In the genomic region with DNA sequence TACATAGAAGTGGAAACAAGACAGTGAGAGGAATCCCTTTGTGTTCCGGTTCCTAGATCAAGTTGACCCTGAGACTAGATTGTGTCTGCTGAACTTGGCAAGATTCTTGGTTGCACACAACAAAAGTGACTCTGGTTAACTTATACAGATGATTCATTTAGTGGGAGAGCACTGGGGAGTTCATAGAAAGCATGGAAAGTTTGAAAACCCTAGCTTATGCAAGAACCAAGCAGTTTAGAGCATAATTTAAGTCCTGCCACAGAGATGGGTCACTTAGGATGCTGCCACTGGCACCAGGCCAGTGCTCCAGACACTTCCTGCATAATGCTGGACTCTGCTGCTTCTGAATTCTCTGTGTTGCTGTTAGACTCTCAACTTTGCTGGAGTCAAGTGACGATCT, we compare ENCODE assay signal across 13 cellular contexts. TPM values are rescaled to one million over a fixed set of nuclear protein-coding genes. Genes with fewer than 3 reads are reported as not detected.
A peak's percentile ranks its signal among the peaks of the same experiment; 100 is the strongest.
DNase-seq lines count a peak whose midpoint lies in the region; ATAC-seq and TF ChIP-seq lines count a peak whose summit lies in the region.
"Had no signal": no experiment of that assay in that cellular context is flagged by ENCODE, and none has a peak within 500 bp of the region (broad histone marks: within the 10 kb centered on the region; RNA-seq: fewer than 3 reads in every experiment).

No MANE protein-coding gene starts in this region.

- no peak overlapping the region for H2BK15ac ChIP-seq in IMR-90 (ENCODE audit: low read depth, low read length)
- H2BK15ac ChIP-seq in mesenchymal stem cell (ENCODE audit: low read depth, poor library complexity, severe bottlenecking) = no peak overlapping the region
- H2BK15ac ChIP-seq in neuronal stem cell (ENCODE audit: low read length) = no peak overlapping the region

- H3K27me3 Mint-ChIP-seq in activated CD8-positive, alpha-beta memory T cell treated with anti-CD3 and anti-CD28 coated beads, Interleukin-2, amount 10 ng/mL, durations not matched to agents 7 days and 5 days = peaks cover 27% of the 10 kb centered on the region

- H3K27me3 ChIP-seq in IMR-90 (ENCODE audit: control insufficient read depth, insufficient read depth, low read length) (no peaks in the 10 kb centered on the region; the same call in none of the 2 replicates), mesenchymal stem cell (ENCODE audit: control insufficient read depth in 1 of 2, insufficient read depth in 1 of 2, low read length in 2 of 2) (no peaks in the 10 kb centered on the region), neuronal stem cell (ENCODE audit: control insufficient read depth in 3 of 3, insufficient read depth in 3 of 3, low read depth in 1 of 3, low read length in 3 of 3) (peaks cover 0 to 20% (median 0%) of the 10 kb centered on the region in 3 experiments)
- H3K27me3 ChIP-seq: BLaER1 had no signal

- no peak overlapping the region for H3K14ac ChIP-seq in IMR-90 (replicated peaks; ENCODE audit: low read depth, low read length)
- no peak overlapping the region for H3K14ac ChIP-seq in mesenchymal stem cell (ENCODE audit: low read length in 2 of 2)
- H3K14ac ChIP-seq in neuronal stem cell (ENCODE audit: low read length) = no peak overlapping the region

- no peak overlapping the region for H2BK20ac ChIP-seq in IMR-90 (ENCODE audit: low read depth, low read length)

- H3K23ac ChIP-seq in IMR-90 (ENCODE audit: low read depth, low read length) (no peak overlapping the region), mesenchymal stem cell (ENCODE audit: low read length in 2 of 2) (no peak overlapping the region), neuronal stem cell (ENCODE audit: low read depth, low read length, poor library complexity) (no peak overlapping the region)

- no peak overlapping the region for H2BK12ac ChIP-seq in mesenchymal stem cell (ENCODE audit: low read length in 2 of 2)
- H2BK12ac ChIP-seq in neuronal stem cell (ENCODE audit: low read length) = no peak overlapping the region

- no peak overlapping the region for H3K27ac ChIP-seq in IMR-90 (ENCODE audit: insufficient read depth, low read length)
- H3K27ac ChIP-seq in mesenchymal stem cell (ENCODE audit: low read length, poor library complexity, severe bottlenecking) = no peak overlapping the region
- no peak overlapping the region for H3K27ac ChIP-seq in neuronal stem cell (replicated peaks; ENCODE audit: low read length)
- H3K27ac ChIP-seq: BLaER1 had no signal

- CTCF ChIA-PET in IMR-90 (lab: Yijun Ruan, JAX) = no interaction called here
- CTCF ChIA-PET in activated CD8-positive, alpha-beta memory T cell treated with anti-CD3 and anti-CD28 coated beads, Interleukin-2, amount 10 ng/mL, durations not matched to agents 7 days and 5 days (lab: Charles Lee) = interaction anchor here (1.5 kb wide), 1 partner anchor 12 kb away, joined by 4 read pairs; a partner anchor contains a TSS

- no peaks in the 10 kb centered on the region for H3K9me1 ChIP-seq in IMR-90 (ENCODE audit: insufficient read depth, low read length)

- POLR2A ChIA-PET in IMR-90 (lab: Charles Lee; ENCODE audit: unreplicated experiment) = no interaction called here

- in situ Hi-C loops in IMR-90 (cut with MboI; ENCODE audit: low sequenced_read_pairs) = no loop called here

- H3K27ac Mint-ChIP-seq in activated CD8-positive, alpha-beta memory T cell treated with anti-CD3 and anti-CD28 coated beads, Interleukin-2, amount 10 ng/mL, durations not matched to agents 7 days and 5 days = no peak overlapping the region
- H3K27ac Mint-ChIP-seq: CD8-positive, alpha-beta memory T cell; HFFc6 had no signal

- H2BK5ac ChIP-seq in IMR-90 (ENCODE audit: low read depth, low read length, poor library complexity, severe bottlenecking) (no peak overlapping the region), mesenchymal stem cell (ENCODE audit: low read depth, low read length, poor library complexity, severe bottlenecking) (no peak overlapping the region), neuronal stem cell (ENCODE audit: low read length) (no peak overlapping the region)

- H3K18ac ChIP-seq in IMR-90 (ENCODE audit: low read depth, low read length) (no peak overlapping the region), mesenchymal stem cell (ENCODE audit: low read depth in 1 of 2, low read length in 2 of 2) (no peak overlapping the region), neuronal stem cell (ENCODE audit: low read length) (no peak overlapping the region)

- no peak for TF ChIP-seq RAD21 in IMR-90 (IDR thresholded peaks at IDR 0.05; ENCODE audit: low read length)

- H3K4me3 ChIP-seq in IMR-90 (ENCODE audit: insufficient read depth, low read depth, low read length) (no peak overlapping the region), mesenchymal stem cell (ENCODE audit: insufficient read depth in 1 of 2, low read depth in 1 of 2, low read length in 2 of 2) (no peak overlapping the region), neuronal stem cell (ENCODE audit: low read length in 2 of 2) (no peak overlapping the region)
- H3K4me3 ChIP-seq: BLaER1 had no signal

- DNase-seq in IMR-90 (peak; percentile 6), fibroblast of peridontal ligament (ENCODE audit: extremely low read depth) (peak; percentile 19), mesenchymal stem cell (peak; percentile 62), iPS-NIHi11 (ENCODE audit: low spot score) (no peak), neuronal stem cell (ENCODE audit: low spot score) (no peak), dedifferentiated amniotic fluid mesenchymal stem cell (ENCODE audit: extremely low spot score) (no peak)
- DNase-seq in activated CD8-positive, alpha-beta memory T cell treated with anti-CD3 and anti-CD28 coated beads, Interleukin-2, amount 10 ng/mL, durations not matched to agents 7 days and 5 days = no peak
- DNase-seq: Caco-2; CD8-positive, alpha-beta memory T cell; DND-41; HCEC 1CT; HFFc6 had no signal

- peak overlapping the region; percentile 67 for H2AK9ac ChIP-seq in IMR-90 (replicated peaks; ENCODE audit: low read depth, low read length, poor library complexity)

- no TSS peak for BruUV-seq in IMR-90 (replicated peaks; lab: Mats Ljungman, UMichigan)

- H4K8ac ChIP-seq in IMR-90 (ENCODE audit: low read depth in 2 of 2, low read length in 2 of 2) (no peak overlapping the region), mesenchymal stem cell (ENCODE audit: low read length) (no peak overlapping the region), neuronal stem cell (ENCODE audit: low read depth, low read length) (no peak overlapping the region)

- dilution Hi-C loops in IMR-90 (cut with HindIII; ENCODE audit: low sequenced_read_pairs, unreplicated experiment) = no loop called here

- H3K79me1 ChIP-seq in IMR-90 (ENCODE audit: low read depth in 1 of 2, low read length in 2 of 2) = no peaks in the 10 kb centered on the region
- no peaks in the 10 kb centered on the region for H3K79me1 ChIP-seq in mesenchymal stem cell (replicated peaks; ENCODE audit: low read length, poor library complexity, severe bottlenecking)
- no peaks in the 10 kb centered on the region for H3K79me1 ChIP-seq in neuronal stem cell (ENCODE audit: low read depth, low read length)

- no peak overlapping the region for H3K4me3 Mint-ChIP-seq in activated CD8-positive, alpha-beta memory T cell treated with anti-CD3 and anti-CD28 coated beads, Interleukin-2, amount 10 ng/mL, durations not matched to agents 7 days and 5 days
- H3K4me3 Mint-ChIP-seq: CD8-positive, alpha-beta memory T cell; HFFc6 had no signal

- ATAC-seq in IMR-90 (ENCODE audit: low read depth) = peak; percentile 15; the same call in 1 of the 2 replicates
- ATAC-seq in activated CD8-positive, alpha-beta memory T cell treated with anti-CD3 and anti-CD28 coated beads, Interleukin-2, amount 10 ng/mL, durations not matched to agents 7 days and 5 days = no peak

- H2BK120ac ChIP-seq in IMR-90 (ENCODE audit: low read depth, low read length) (no peak overlapping the region), mesenchymal stem cell (ENCODE audit: low read depth, low read length) (no peak overlapping the region), neuronal stem cell (ENCODE audit: low read depth, low read length) (no peak overlapping the region)

- H3K36me3 Mint-ChIP-seq in activated CD8-positive, alpha-beta memory T cell treated with anti-CD3 and anti-CD28 coated beads, Interleukin-2, amount 10 ng/mL, durations not matched to agents 7 days and 5 days = no peaks in the 10 kb centered on the region
- H3K36me3 Mint-ChIP-seq: CD8-positive, alpha-beta memory T cell had no signal

- H4K20me1 ChIP-seq in IMR-90 (ENCODE audit: insufficient read depth, low read length) = no peaks in the 10 kb centered on the region; the same call in 1 of the 2 replicates
- H4K20me1 ChIP-seq: BLaER1 had no signal

- H3K4me2 ChIP-seq in IMR-90 (ENCODE audit: low read depth, low read length) (no peak overlapping the region), mesenchymal stem cell (ENCODE audit: low read length, poor library complexity, severe bottlenecking) (no peak overlapping the region), neuronal stem cell (ENCODE audit: insufficient read depth, low read length, poor library complexity, severe bottlenecking) (no peak overlapping the region)
- H3K4me2 ChIP-seq: BLaER1 had no signal

- H3K9ac ChIP-seq in IMR-90 (ENCODE audit: low read depth, low read length) = no peak overlapping the region
- H3K9ac ChIP-seq in mesenchymal stem cell (ENCODE audit: low read length) = no peak overlapping the region
- no peak overlapping the region for H3K9ac ChIP-seq in neuronal stem cell (ENCODE audit: low read depth, low read length, poor library complexity)
- H3K9ac ChIP-seq: BLaER1 had no signal

- H3K4me1 Mint-ChIP-seq in activated CD8-positive, alpha-beta memory T cell treated with anti-CD3 and anti-CD28 coated beads, Interleukin-2, amount 10 ng/mL, durations not matched to agents 7 days and 5 days = no peaks in the 10 kb centered on the region
- H3K4me1 Mint-ChIP-seq: CD8-positive, alpha-beta memory T cell had no signal

- H2AK5ac ChIP-seq in IMR-90 (ENCODE audit: low read depth, low read length) = no peak overlapping the region
- no peak overlapping the region for H2AK5ac ChIP-seq in mesenchymal stem cell (ENCODE audit: low read length, severe bottlenecking)
- H2AK5ac ChIP-seq in neuronal stem cell (ENCODE audit: low read depth, low read length) = no peak overlapping the region

- H4K91ac ChIP-seq in IMR-90 (ENCODE audit: insufficient read depth, low read depth, low read length) (no peak overlapping the region), mesenchymal stem cell (ENCODE audit: low read length) (no peak overlapping the region), neuronal stem cell (ENCODE audit: low read depth, low read length, poor library complexity) (no peak overlapping the region)

- TF ChIP-seq CTCF in IMR-90 (conservative IDR thresholded peaks at IDR 0.05; ENCODE audit: low read depth, low read length) = no peak

- H3K4ac ChIP-seq in IMR-90 (ENCODE audit: low read depth, low read length) (no peak overlapping the region), mesenchymal stem cell (ENCODE audit: low read depth in 1 of 2, low read length in 2 of 2) (no peak overlapping the region), neuronal stem cell (ENCODE audit: low read length) (no peak overlapping the region)

- intact Hi-C loops in IMR-90 (cut with micrococcal nuclease) = no loop called here

- WGBS in IMR-90 (ENCODE audit: extremely low coverage in 2 of 2, insufficient read length in 1 of 2), 2 experiments = no CpG with 5 or more reads among the region's 2 CpGs
- WGBS in mesenchymal stem cell = 86% methylated on average over 2 of the region's 2 CpGs
- no CpG with 5 or more reads among the region's 2 CpGs for WGBS in neuronal stem cell (ENCODE audit: extremely low coverage in 2 of 2, insufficient read length in 2 of 2, insufficient replicate concordance in 1 of 2), 2 donors

- H3K9me3 ChIP-seq in IMR-90 (ENCODE audit: control insufficient read depth, insufficient read depth, low read length) (no peaks in the 10 kb centered on the region), mesenchymal stem cell (ENCODE audit: control insufficient read depth, low read length) (no peaks in the 10 kb centered on the region), neuronal stem cell (replicated peaks in 1 of 2; ENCODE audit: control insufficient read depth in 2 of 2, insufficient read depth in 1 of 2, low read depth in 1 of 2, low read length in 2 of 2) (no peaks in the 10 kb centered on the region)
- H3K9me3 ChIP-seq: BLaER1, Caco-2 had no signal

- H3K4me1 ChIP-seq in IMR-90 (ENCODE audit: control insufficient read depth, insufficient read depth, low read length) = no peaks in the 10 kb centered on the region; the same call in 1 of the 2 replicates
- H3K4me1 ChIP-seq in mesenchymal stem cell (ENCODE audit: control insufficient read depth, insufficient read depth, low read depth, low read length) = no peaks in the 10 kb centered on the region
- H3K4me1 ChIP-seq in neuronal stem cell (ENCODE audit: control insufficient read depth in 2 of 2, insufficient read depth in 1 of 2, low read depth in 1 of 2, low read length in 2 of 2) = peaks cover 0 to 4% of the 10 kb centered on the region in 2 donors
- H3K4me1 ChIP-seq: BLaER1, Caco-2 had no signal

- no peaks in the 10 kb centered on the region for H3K9me3 Mint-ChIP-seq in activated CD8-positive, alpha-beta memory T cell treated with anti-CD3 and anti-CD28 coated beads, Interleukin-2, amount 10 ng/mL, durations not matched to agents 7 days and 5 days (ENCODE audit: low read depth)
- H3K9me3 Mint-ChIP-seq: CD8-positive, alpha-beta memory T cell; HFFc6 had no signal

- H3K36me3 ChIP-seq in IMR-90 (ENCODE audit: control insufficient read depth, insufficient read depth, low read length) (no peaks in the 10 kb centered on the region), mesenchymal stem cell (ENCODE audit: control insufficient read depth in 1 of 2, insufficient read depth in 2 of 2, low read depth in 1 of 2, low read length in 2 of 2) (no peaks in the 10 kb centered on the region), neuronal stem cell (replicated peaks in 1 of 2; ENCODE audit: control insufficient read depth in 2 of 2, insufficient read depth in 2 of 2, low read length in 2 of 2) (no peaks in the 10 kb centered on the region)
- H3K36me3 ChIP-seq: BLaER1 had no signal

- no peak overlapping the region for H3K56ac ChIP-seq in IMR-90 (ENCODE audit: extremely low read depth, insufficient read depth, low read length)

- TF ChIP-seq POLR2A in IMR-90 (IDR thresholded peaks at IDR 0.05; ENCODE audit: low read depth, low read length) = no peak

- H2AFZ ChIP-seq in IMR-90 (replicated peaks; ENCODE audit: low read length, poor library complexity) (no peak overlapping the region), mesenchymal stem cell (ENCODE audit: low read depth, low read length) (no peak overlapping the region), neuronal stem cell (ENCODE audit: low read length) (no peak overlapping the region)

- H4K5ac ChIP-seq in IMR-90 (ENCODE audit: low read depth, low read length) = no peak overlapping the region

RNA-seq across cellular contexts. Expression of a gene that starts 12.8 kb away (rescaled TPM):
- total RNA-seq in IMR-90 (2012; rRNA removed) = 37.8 and 44.3 TPM in 2 replicates
- polyA plus RNA-seq in IMR-90 (2012; rRNA removed) = 28.4 and 31.0 TPM in 2 replicates
- 6.4 and 8.3 TPM in 2 replicates for polyA plus RNA-seq in IMR-90 (2012; cell fraction: cytosol; rRNA removed)
- polyA plus RNA-seq in IMR-90 (2012; cell fraction: nucleus; rRNA removed; ENCODE audit: low replicate concordance) = 20.8 and 158 TPM in 2 replicates
- 20.4 TPM for polyA plus RNA-seq in mesenchymal stem cell (2013, experiment 1 of 2)
- 21.4 TPM for polyA plus RNA-seq in mesenchymal stem cell (2013, experiment 2 of 2)
- 10 to 100 TPM; 28.4 to 30.0 TPM for total RNA-seq in activated CD8-positive, alpha-beta memory T cell treated with anti-CD3 and anti-CD28 coated beads, Interleukin-2, amount 10 ng/mL, durations not matched to agents 7 days and 5 days
- 27.5 TPM for polyA plus RNA-seq in neuronal stem cell (2013, experiment 1 of 2)
- polyA plus RNA-seq in neuronal stem cell (2013, experiment 2 of 2) = 28.4 TPM

Comparison
In these comparisons a context has a peak if more than half of its experiments do, and no peak if none do; other contexts are left out.
1. DNase-seq: peak in IMR-90 (single experiment), fibroblast of peridontal ligament (single experiment) and mesenchymal stem cell (single experiment); none in iPS-NIHi11 (single experiment), activated CD8-positive, alpha-beta memory T cell treated with anti-CD3 and anti-CD28 coated beads, Interleukin-2, amount 10 ng/mL, durations not matched to agents 7 days and 5 days (single experiment), neuronal stem cell (single experiment) and dedifferentiated amniotic fluid mesenchymal stem cell (single experiment).